ENCODE assay signal across 12 cellular contexts in the genomic region with DNA sequence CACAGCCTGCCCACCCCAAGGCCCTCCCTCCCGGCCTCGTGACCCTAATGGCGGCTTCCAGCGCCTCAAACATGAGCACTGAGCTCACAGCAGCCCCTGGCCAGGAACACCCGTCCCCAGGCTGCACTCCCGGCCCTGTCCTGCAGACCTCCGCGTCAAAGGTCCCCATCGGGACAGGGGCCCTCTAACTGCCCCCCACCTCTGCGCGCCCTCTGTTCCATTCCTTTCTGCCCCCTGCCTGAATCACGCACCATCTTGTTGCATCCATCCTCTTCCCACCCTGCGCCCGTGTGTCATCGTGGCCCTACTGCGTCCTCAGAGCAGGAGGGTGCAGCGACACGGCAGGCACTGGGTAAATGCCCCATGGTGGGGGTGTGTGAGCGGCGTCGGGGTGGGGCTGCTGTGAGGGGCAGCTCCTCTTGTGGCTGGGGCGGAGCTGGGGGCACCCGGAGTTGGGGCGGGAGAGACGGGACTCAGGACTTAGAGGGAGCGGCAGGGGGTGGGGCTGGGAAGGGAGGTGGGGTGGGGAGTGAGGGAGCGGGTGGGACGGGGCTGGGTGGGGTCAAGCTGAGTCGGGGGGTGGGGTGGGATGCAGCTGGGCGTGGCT. TPM values are rescaled to one million over a fixed set of nuclear protein-coding genes. Genes with fewer than 3 reads are reported as not detected.
DNase-seq lines count a peak whose midpoint lies in the region; ATAC-seq lines count a peak whose summit lies in the region.
"Had no signal": no experiment of that assay in that cellular context is flagged by ENCODE, and none has a peak within 500 bp of the region (broad histone marks: within the 10 kb centered on the region; RNA-seq: fewer than 3 reads in every experiment).

No MANE protein-coding gene starts in this region.

- peak overlapping the region; percentile 56 for H3K4me3 Mint-ChIP-seq in activated T-helper 2 cell treated with anti-CD3 and anti-CD28 coated beads, Interferon-gamma antibody, Interleukin-2, Interleukin-4, amounts not matched to agents 10 μg/mL and 5 μg/mL and 100 μg/mL, durations not matched to agents 14 hours and 24 hours and 36 hours (ENCODE audit: low read depth)

- no peaks in the 10 kb centered on the region for H3K9me3 Mint-ChIP-seq in activated T-helper 2 cell treated with anti-CD3 and anti-CD28 coated beads, Interferon-gamma antibody, Interleukin-2, Interleukin-4, amounts not matched to agents 10 μg/mL and 5 μg/mL and 100 μg/mL, durations not matched to agents 14 hours and 24 hours and 36 hours

- peak overlapping the region; percentile 32 for H3K9ac ChIP-seq in iPS-15b (ENCODE audit: low read depth, low read length)

- H3K27ac Mint-ChIP-seq in activated T-helper 2 cell treated with anti-CD3 and anti-CD28 coated beads, Interferon-gamma antibody, Interleukin-2, Interleukin-4, amounts not matched to agents 10 μg/mL and 5 μg/mL and 100 μg/mL, durations not matched to agents 14 hours and 24 hours and 36 hours: no peak overlapping the region

- H3K27me3 ChIP-seq in iPS-15b (ENCODE audit: control insufficient read depth, insufficient read depth, low read length): peaks cover 5% of the 10 kb centered on the region
- H3K27me3 ChIP-seq: SJSA1, uterus had no signal

- H3K36me3 ChIP-seq in iPS-15b (ENCODE audit: control insufficient read depth, insufficient read depth, low read length): peaks cover 3% of the 10 kb centered on the region
- H3K36me3 ChIP-seq: SJSA1, uterus had no signal

- no peaks in the 10 kb centered on the region for H3K36me3 Mint-ChIP-seq in activated T-helper 2 cell treated with anti-CD3 and anti-CD28 coated beads, Interferon-gamma antibody, Interleukin-2, Interleukin-4, amounts not matched to agents 10 μg/mL and 5 μg/mL and 100 μg/mL, durations not matched to agents 14 hours and 24 hours and 36 hours (ENCODE audit: low read depth)

- H3K4me3 ChIP-seq in iPS-15b (ENCODE audit: low read depth, low read length): peak overlapping the region; percentile 58
- H3K4me3 ChIP-seq: mucosa of descending colon, SJSA1, uterus had no signal

- peaks cover 2% of the 10 kb centered on the region for H3K27me3 Mint-ChIP-seq in activated T-helper 2 cell treated with anti-CD3 and anti-CD28 coated beads, Interferon-gamma antibody, Interleukin-2, Interleukin-4, amounts not matched to agents 10 μg/mL and 5 μg/mL and 100 μg/mL, durations not matched to agents 14 hours and 24 hours and 36 hours (ENCODE audit: low read depth)

- intact Hi-C loops in activated T-helper 2 cell treated with anti-CD3 and anti-CD28 coated beads, Interferon-gamma antibody, Interleukin-2, Interleukin-4, amounts not matched to agents 10 μg/mL and 5 μg/mL and 100 μg/mL, durations not matched to agents 14 hours and 24 hours and 36 hours (cut with micrococcal nuclease): no loop called here

- no peaks in the 10 kb centered on the region for H3K4me1 ChIP-seq in iPS-15b (ENCODE audit: control insufficient read depth, insufficient read depth, low read length)
- H3K4me1 ChIP-seq: SJSA1, uterus had no signal

- peak; percentile 24 for DNase-seq in stimulated activated CD4-positive, alpha-beta T cell treated with anti-CD3 and anti-CD28 coated beads, Interleukin-15, amount 100 ng/mL, for 24 hours
- no peak for DNase-seq in stimulated activated CD4-positive, alpha-beta T cell treated with anti-CD3 and anti-CD28 coated beads, Interleukin-4, amount 100 ng/mL, for 24 hours
- no peak for DNase-seq in activated T-helper 2 cell treated with anti-CD3 and anti-CD28 coated beads, Interferon-gamma antibody, Interleukin-2, Interleukin-4, amounts not matched to agents 10 μg/mL and 5 μg/mL and 100 μg/mL, durations not matched to agents 14 hours and 24 hours and 36 hours (ENCODE audit: low spot score)
- DNase-seq in NCI-H2029 (lab: John Stamatoyannopoulos, UW): no peak
- no peak for DNase-seq in GDM1 (lab: John Stamatoyannopoulos, UW)
- DNase-seq: DMS79, uterus had no signal

- no peaks in the 10 kb centered on the region for H3K9me3 ChIP-seq in iPS-15b (ENCODE audit: control insufficient read depth, insufficient read depth, low read length)
- H3K9me3 ChIP-seq: mucosa of descending colon, SJSA1, uterus had no signal

- no peak for ATAC-seq in HG03135 (IDR thresholded peaks at IDR 0.05; ENCODE audit: unreplicated experiment)
- ATAC-seq in GM18868 (IDR thresholded peaks at IDR 0.05; ENCODE audit: unreplicated experiment): no peak

- peaks cover 7% of the 10 kb centered on the region for H3K4me1 Mint-ChIP-seq in activated T-helper 2 cell treated with anti-CD3 and anti-CD28 coated beads, Interferon-gamma antibody, Interleukin-2, Interleukin-4, amounts not matched to agents 10 μg/mL and 5 μg/mL and 100 μg/mL, durations not matched to agents 14 hours and 24 hours and 36 hours (ENCODE audit: low read depth)

RNA-seq across cellular contexts. Expression of gene SLC29A4, which starts 13.4 kb away (rescaled TPM):
- 0.73 and 1.7 TPM in 2 replicates for total RNA-seq in activated T-helper 2 cell treated with anti-CD3 and anti-CD28 coated beads, Interferon-gamma antibody, Interleukin-2, Interleukin-4, amounts not matched to agents 10 μg/mL and 5 μg/mL and 100 μg/mL, durations not matched to agents 14 hours and 24 hours and 36 hours
